20 cellular contexts compared by ENCODE assay signal in genomic region chr14:91219505-91220389, GRCh38. TPM values are rescaled to one million over a fixed set of nuclear protein-coding genes. Genes with fewer than 3 reads are reported as not detected.
A peak's percentile ranks its signal among the peaks of the same experiment; 100 is the strongest.
DNase-seq lines count a peak whose midpoint lies in the region; ATAC-seq and TF ChIP-seq lines count a peak whose summit lies in the region.
"Had no signal": no experiment of that assay in that cellular context is flagged by ENCODE, and none has a peak within 500 bp of the region (broad histone marks: within the 10 kb centered on the region; RNA-seq: fewer than 3 reads in every experiment).

No MANE protein-coding gene starts in this region.

- TF ChIP-seq POLR2A in gastroesophageal sphincter (IDR thresholded peaks at IDR 0.05) (no peak), spleen (IDR thresholded peaks at IDR 0.05) (no peak)

- H3K27ac ChIP-seq in RWPE1 = peak overlapping the region; percentile 93
- peak overlapping the region in 3 of 4 donors; percentile 11 to 49 (median 41) for H3K27ac ChIP-seq in gastroesophageal sphincter
- peak overlapping the region in 5 of 8 donors; percentile 38 to 72 (median 57) for H3K27ac ChIP-seq in spleen
- H3K27ac ChIP-seq: colonic mucosa, GM23248 had no signal

- intact Hi-C loops in activated CD4-positive, alpha-beta T cell treated with anti-CD3 and anti-CD28 coated beads for 36 hours (cut with DNase I, micrococcal nuclease) = no loop called here
- intact Hi-C loops in spleen (cut with DNase I; ENCODE audit: low total_unique reads) = no loop called here

- H3K9me3 ChIP-seq in gastroesophageal sphincter (no peaks in the 10 kb centered on the region), spleen (no peaks in the 10 kb centered on the region)
- H3K9me3 ChIP-seq: colonic mucosa, neutrophil had no signal

- peaks cover 11% of the 10 kb centered on the region for H3K9me3 Mint-ChIP-seq in activated CD4-positive, alpha-beta T cell treated with anti-CD3 and anti-CD28 coated beads for 36 hours (ENCODE audit: low read depth)
- peaks cover 15% of the 10 kb centered on the region for H3K9me3 Mint-ChIP-seq in activated CD4-positive, alpha-beta T cell treated with anti-CD3 and anti-CD28 coated beads, Interleukin-2, amount 10 ng/mL, durations not matched to agents 7 days and 5 days
- H3K9me3 Mint-ChIP-seq: CD4-positive, alpha-beta T cell had no signal

- no peaks in the 10 kb centered on the region for H3K27me3 Mint-ChIP-seq in activated CD4-positive, alpha-beta T cell treated with anti-CD3 and anti-CD28 coated beads for 36 hours
- H3K27me3 Mint-ChIP-seq in activated CD4-positive, alpha-beta T cell treated with anti-CD3 and anti-CD28 coated beads, Interleukin-2, amount 10 ng/mL, durations not matched to agents 7 days and 5 days = no peaks in the 10 kb centered on the region
- H3K27me3 Mint-ChIP-seq: CD4-positive, alpha-beta T cell had no signal

- H3K27ac Mint-ChIP-seq in activated CD4-positive, alpha-beta T cell treated with anti-CD3 and anti-CD28 coated beads for 36 hours = peak overlapping the region; percentile 21
- no peak overlapping the region for H3K27ac Mint-ChIP-seq in activated CD4-positive, alpha-beta T cell treated with anti-CD3 and anti-CD28 coated beads, Interleukin-2, amount 10 ng/mL, durations not matched to agents 7 days and 5 days
- H3K27ac Mint-ChIP-seq: CD4-positive, alpha-beta T cell had no signal

- H3K4me1 ChIP-seq in gastroesophageal sphincter (peaks cover 0 to 18% (median 0%) of the 10 kb centered on the region in 3 donors), spleen (peaks cover 0 to 27% (median 9%) of the 10 kb centered on the region in 6 donors)
- H3K4me1 ChIP-seq: colonic mucosa had no signal

- no peak for DNase-seq in activated CD4-positive, alpha-beta T cell treated with anti-CD3 and anti-CD28 coated beads for 36 hours
- no peak for DNase-seq in activated CD4-positive, alpha-beta T cell treated with anti-CD3 and anti-CD28 coated beads, Interleukin-2, amount 10 ng/mL, durations not matched to agents 7 days and 5 days
- DNase-seq in RWPE1 (ENCODE audit: low spot score) = no peak
- no peak for DNase-seq in spleen
- DNase-seq in ecto neural progenitor cell (ENCODE audit: low spot score) = no peak
- DNase-seq: ACHN; activated effector memory CD4-positive, alpha-beta T cell treated with Interleukin-2 at 50 U/mL for 16 hours; aorta; CD4-positive, alpha-beta T cell; colonic mucosa; erythroblast; GM23248; NCI-H1092 treated with DMSO at 0.1 percent for 48 hours had no signal

- H3K36me3 ChIP-seq in gastroesophageal sphincter (peaks cover 0 to 94% of the 10 kb centered on the region in 2 donors), spleen (peaks cover 2 to 98% (median 36%) of the 10 kb centered on the region in 6 donors)

- CTCF ChIA-PET in activated CD4-positive, alpha-beta T cell treated with anti-CD3 and anti-CD28 coated beads for 36 hours (lab: Charles Lee) = interaction anchor here (0.8 kb wide), 1 partner anchor 18 kb away, joined by 4 read pairs; no protein-coding TSS in a partner anchor
- CTCF ChIA-PET in activated CD4-positive, alpha-beta T cell treated with anti-CD3 and anti-CD28 coated beads, Interleukin-2, amount 10 ng/mL, durations not matched to agents 7 days and 5 days (lab: Charles Lee) = interaction anchor here (0.8 to 1.4 kb wide), 6 partner anchors 15 to 47 kb away, joined by 3 to 7 read pairs (median 6); no protein-coding TSS in a partner anchor
- CTCF ChIA-PET in RWPE1 (lab: Yijun Ruan, JAX) = interaction anchor here (0.5 to 0.6 kb wide), 2 partner anchors 18 to 156 kb away, joined by 3 to 4 read pairs; no protein-coding TSS in a partner anchor

- peaks cover 47% of the 10 kb centered on the region for H3K36me3 Mint-ChIP-seq in activated CD4-positive, alpha-beta T cell treated with anti-CD3 and anti-CD28 coated beads for 36 hours (ENCODE audit: low read depth)
- H3K36me3 Mint-ChIP-seq in activated CD4-positive, alpha-beta T cell treated with anti-CD3 and anti-CD28 coated beads, Interleukin-2, amount 10 ng/mL, durations not matched to agents 7 days and 5 days (ENCODE audit: low read depth) = peaks cover 85% of the 10 kb centered on the region

- ATAC-seq in activated CD4-positive, alpha-beta T cell treated with anti-CD3 and anti-CD28 coated beads for 36 hours = no peak
- ATAC-seq in gastroesophageal sphincter (no peak), HG02870 (IDR thresholded peaks at IDR 0.05; ENCODE audit: unreplicated experiment) (no peak), GM18517 (IDR thresholded peaks at IDR 0.05; ENCODE audit: unreplicated experiment) (no peak)
- ATAC-seq: GM12878, Panc1, SK-N-SH treated with all-trans-retinoic acid at 6 μM for 48 hours had no signal

- 66 to 70% methylated on average over 5 to 6 of the region's 13 CpGs for WGBS in gastroesophageal sphincter (ENCODE audit: low coverage in 1 of 2), 2 donors
- WGBS in spleen, 5 donors = 53 to 80% (median 74%) methylated on average over 11 to 13 of the region's 13 CpGs

- no peak for TF ChIP-seq EP300 in gastroesophageal sphincter (IDR thresholded peaks at IDR 0.05)

- TF ChIP-seq CTCF in RWPE1 (conservative IDR thresholded peaks at IDR 0.05; ENCODE audit: low read depth) (no peak), gastroesophageal sphincter (IDR thresholded peaks at IDR 0.05) (no peak), spleen (IDR thresholded peaks at IDR 0.05 in 8 of 11, conservative IDR thresholded peaks at IDR 0.05 in 3 of 11) (no peak)

- POLR2A ChIA-PET in activated CD4-positive, alpha-beta T cell treated with anti-CD3 and anti-CD28 coated beads for 36 hours (lab: Charles Lee) = no interaction called here
- POLR2A ChIA-PET in activated CD4-positive, alpha-beta T cell treated with anti-CD3 and anti-CD28 coated beads, Interleukin-2, amount 10 ng/mL, durations not matched to agents 7 days and 5 days (lab: Charles Lee) = interaction anchor here (0.6 kb wide), 1 partner anchor 9 kb away, joined by 7 read pairs; no protein-coding TSS in a partner anchor
- POLR2A ChIA-PET in RWPE1 (lab: Yijun Ruan, JAX; ENCODE audit: low non-redundant PET) = no interaction called here

- peaks cover 34% of the 10 kb centered on the region for H3K4me1 Mint-ChIP-seq in activated CD4-positive, alpha-beta T cell treated with anti-CD3 and anti-CD28 coated beads for 36 hours
- H3K4me1 Mint-ChIP-seq in activated CD4-positive, alpha-beta T cell treated with anti-CD3 and anti-CD28 coated beads, Interleukin-2, amount 10 ng/mL, durations not matched to agents 7 days and 5 days = peaks cover 40% of the 10 kb centered on the region

- no peaks in the 10 kb centered on the region for H3K27me3 ChIP-seq in gastroesophageal sphincter
- H3K27me3 ChIP-seq in spleen (replicated peaks in 1 of 7) = no peaks in the 10 kb centered on the region
- H3K27me3 ChIP-seq: colonic mucosa, neutrophil had no signal

- H3K4me3 ChIP-seq in gastroesophageal sphincter = no peak overlapping the region
- no peak overlapping the region for H3K4me3 ChIP-seq in spleen
- H3K4me3 ChIP-seq: colonic mucosa, GM12878, GM23248 had no signal

- H3K4me3 Mint-ChIP-seq in activated CD4-positive, alpha-beta T cell treated with anti-CD3 and anti-CD28 coated beads for 36 hours = no peak overlapping the region
- no peak overlapping the region for H3K4me3 Mint-ChIP-seq in activated CD4-positive, alpha-beta T cell treated with anti-CD3 and anti-CD28 coated beads, Interleukin-2, amount 10 ng/mL, durations not matched to agents 7 days and 5 days
- H3K4me3 Mint-ChIP-seq: CD4-positive, alpha-beta T cell had no signal

RNA-seq across cellular contexts. Expression of gene GPR68, which starts 24.8 kb away (rescaled TPM):
- 10 to 100 TPM in 1 of 2 experiments, 1 to 10 TPM in 1; 9.4 to 11.2 TPM for total RNA-seq in activated CD4-positive, alpha-beta T cell treated with anti-CD3 and anti-CD28 coated beads for 36 hours
- total RNA-seq in activated CD4-positive, alpha-beta T cell treated with anti-CD3 and anti-CD28 coated beads, Interleukin-2, amount 10 ng/mL, durations not matched to agents 7 days and 5 days = 10 to 100 TPM; 32.7 to 33.0 TPM
- 10 to 100 TPM in 1 of 4 donors, 1 to 10 TPM in 3; 1.8 to 10.3 (median 3.0) TPM for total RNA-seq in gastroesophageal sphincter
- total RNA-seq in spleen = 1 to 10 TPM; 1.9 to 5.2 (median 3.2) TPM
- 1 to 10 TPM in 2 of 3 donors, under 1 TPM in 1; 0.50 to 1.7 (median 1.3) TPM for polyA plus RNA-seq in spleen

Comparison
In these comparisons a context has a peak if more than half of its experiments do, and no peak if none do; other contexts are left out.
1. H3K27ac ChIP-seq: peak in every context shown above with its lines; median percentile 93 in RWPE1; 57 in spleen; 41 in gastroesophageal sphincter.